ENCODE assay signal across 19 cellular contexts in the genomic region with DNA sequence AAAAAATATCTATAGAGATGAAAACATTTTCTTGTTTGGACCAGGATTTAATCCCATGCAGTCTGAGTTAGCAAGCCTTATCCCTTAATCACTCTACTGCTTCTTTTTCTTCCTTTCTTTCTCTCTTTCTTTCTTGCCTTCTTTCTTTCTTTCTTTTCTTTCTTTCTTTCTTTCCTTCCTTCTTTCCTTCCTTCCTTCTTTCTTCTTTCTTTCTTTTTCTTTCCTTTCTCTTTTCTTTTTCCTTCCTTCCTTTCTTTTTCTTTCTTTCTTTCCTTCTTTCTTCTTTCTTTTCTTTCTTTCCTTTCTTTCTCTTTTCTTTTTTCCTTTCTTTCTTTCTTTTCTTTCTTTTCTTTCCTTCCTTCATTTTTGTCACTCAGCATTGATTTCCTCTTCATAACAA.
A peak's percentile ranks its signal among the peaks of the same experiment; 100 is the strongest.
DNase-seq lines count a peak whose midpoint lies in the region; ATAC-seq and TF ChIP-seq lines count a peak whose summit lies in the region.
"Had no signal": no experiment of that assay in that cellular context is flagged by ENCODE, and none has a peak within 500 bp of the region (broad histone marks: within the 10 kb centered on the region; RNA-seq: fewer than 3 reads in every experiment).

No MANE protein-coding gene starts in this region.

- no peaks in the 10 kb centered on the region for H3K4me1 Mint-ChIP-seq in activated T-cell treated with anti-CD3 and anti-CD28 coated beads, Interleukin-2, amount 50 U/mL, for 72 hours (ENCODE audit: low read depth)
- no peaks in the 10 kb centered on the region for H3K4me1 Mint-ChIP-seq in CD4-positive, alpha-beta T cell (ENCODE audit: low read depth)
- H3K4me1 Mint-ChIP-seq in WTC11: peaks cover 10% of the 10 kb centered on the region
- H3K4me1 Mint-ChIP-seq: CD4-positive, alpha-beta memory T cell; GM23338 had no signal

- intact Hi-C loops in CD4-positive, alpha-beta T cell (cut with DNase I, micrococcal nuclease): no loop called here

- CTCF ChIA-PET in CD4-positive, alpha-beta T cell (lab: Charles Lee): no interaction called here
- CTCF ChIA-PET in WTC11 (lab: Charles Lee): no interaction called here

- TF ChIP-seq CTCF in CD4-positive, alpha-beta T cell (IDR thresholded peaks at IDR 0.05): peak; percentile 21
- TF ChIP-seq CTCF in WTC11 (IDR thresholded peaks at IDR 0.05): no peak

- H3K9me3 Mint-ChIP-seq in activated T-cell treated with anti-CD3 and anti-CD28 coated beads, Interleukin-2, amount 50 U/mL, for 72 hours: peaks cover 4 to 8% of the 10 kb centered on the region in 2 donors
- no peaks in the 10 kb centered on the region for H3K9me3 Mint-ChIP-seq in CD4-positive, alpha-beta T cell
- peaks cover 26% of the 10 kb centered on the region for H3K9me3 Mint-ChIP-seq in WTC11

- peaks cover 0 to 1% of the 10 kb centered on the region in 2 donors for H3K36me3 Mint-ChIP-seq in activated T-cell treated with anti-CD3 and anti-CD28 coated beads, Interleukin-2, amount 50 U/mL, for 72 hours (ENCODE audit: insufficient read depth in 2 of 2)
- no peaks in the 10 kb centered on the region for H3K36me3 Mint-ChIP-seq in CD4-positive, alpha-beta T cell (ENCODE audit: low read depth)
- H3K36me3 Mint-ChIP-seq in WTC11: peaks cover 29% of the 10 kb centered on the region
- H3K36me3 Mint-ChIP-seq: CD4-positive, alpha-beta memory T cell had no signal

- POLR2A ChIA-PET in CD4-positive, alpha-beta T cell (lab: Charles Lee): no interaction called here
- POLR2A ChIA-PET in WTC11 (lab: Charles Lee): no interaction called here

- H3K27ac ChIP-seq in CD4-positive, alpha-beta T cell (ENCODE audit: low read depth, low read length): no peak overlapping the region
- H3K27ac ChIP-seq: BLaER1, C4-2B had no signal

- no peak overlapping the region for H3K4me3 Mint-ChIP-seq in activated T-cell treated with anti-CD3 and anti-CD28 coated beads, Interleukin-2, amount 50 U/mL, for 72 hours
- no peak overlapping the region for H3K4me3 Mint-ChIP-seq in CD4-positive, alpha-beta T cell
- H3K4me3 Mint-ChIP-seq in WTC11: no peak overlapping the region
- H3K4me3 Mint-ChIP-seq: CD4-positive, alpha-beta memory T cell; GM23338; H9; HFFc6 had no signal

- no peaks in the 10 kb centered on the region for H3K27me3 ChIP-seq in CD4-positive, alpha-beta T cell (ENCODE audit: control insufficient read depth, insufficient read depth, low read length)
- H3K27me3 ChIP-seq: BLaER1 had no signal

- in situ Hi-C loops in G401 (cut with HindIII; ENCODE audit: low sequenced_read_pairs): no loop called here

- no peak for ATAC-seq in activated T-cell treated with anti-CD3 and anti-CD28 coated beads, Interleukin-2, amount 50 U/mL, for 72 hours (replicated peaks in 1 of 2)
- ATAC-seq in CD4-positive, alpha-beta T cell (ENCODE audit: poor library complexity): no peak
- ATAC-seq in WTC11: no peak
- no peak for ATAC-seq in HG03565 (IDR thresholded peaks at IDR 0.05; ENCODE audit: unreplicated experiment)
- ATAC-seq: GM12878, GM23338, HCT116 had no signal

- no peaks in the 10 kb centered on the region for H3K27me3 Mint-ChIP-seq in activated T-cell treated with anti-CD3 and anti-CD28 coated beads, Interleukin-2, amount 50 U/mL, for 72 hours (ENCODE audit: low read depth)
- no peaks in the 10 kb centered on the region for H3K27me3 Mint-ChIP-seq in CD4-positive, alpha-beta T cell
- H3K27me3 Mint-ChIP-seq in WTC11 (ENCODE audit: low read depth): no peaks in the 10 kb centered on the region
- H3K27me3 Mint-ChIP-seq: CD4-positive, alpha-beta memory T cell had no signal

- peak overlapping the region; percentile 70 for H3K27ac Mint-ChIP-seq in activated T-cell treated with anti-CD3 and anti-CD28 coated beads, Interleukin-2, amount 50 U/mL, for 72 hours
- H3K27ac Mint-ChIP-seq in CD4-positive, alpha-beta T cell: no peak overlapping the region
- no peak overlapping the region for H3K27ac Mint-ChIP-seq in WTC11
- H3K27ac Mint-ChIP-seq: CD4-positive, alpha-beta memory T cell; GM23338; HFFc6 had no signal

- no peaks in the 10 kb centered on the region for H3K9me3 ChIP-seq in CD4-positive, alpha-beta T cell (ENCODE audit: control insufficient read depth, low read length)

- no peak for DNase-seq in activated T-cell treated with anti-CD3 and anti-CD28 coated beads, Interleukin-2, amount 50 U/mL, for 72 hours
- DNase-seq in activated T-cell treated with anti-CD3 and anti-CD28 coated beads for 4 hours (no peak), WTC11 (ENCODE audit: low spot score) (no peak), G401 (ENCODE audit: low spot score) (no peak)
- DNase-seq in CD4-positive, alpha-beta T cell: no peak
- DNase-seq: Calu3; CD4-positive, alpha-beta memory T cell; COR-L47; DMS53; DND-41; GDM1; H9; HFFc6 had no signal

TF ChIP-seq in WTC11, 78 proteins besides CTCF, POLR2A, EP300 and RAD21:
- TF ChIP-seq ZNF532 (CRISPR knock-in tag; IDR thresholded peaks at IDR 0.05; ENCODE audit: borderline replicate concordance) (no peak), NR1H2 (CRISPR knock-in tag; IDR thresholded peaks at IDR 0.05) (no peak), SMAD4 (CRISPR knock-in tag; IDR thresholded peaks at IDR 0.05) (no peak), EMX1 (CRISPR knock-in tag; IDR thresholded peaks at IDR 0.05) (no peak), ESRRA (CRISPR knock-in tag; IDR thresholded peaks at IDR 0.05; ENCODE audit: borderline replicate concordance) (no peak), ZNF512 (CRISPR knock-in tag; IDR thresholded peaks at IDR 0.05; ENCODE audit: borderline replicate concordance) (peak; percentile 68; the same call in 1 of the 2 replicates), ZBTB21 (CRISPR knock-in tag; IDR thresholded peaks at IDR 0.05; ENCODE audit: borderline replicate concordance) (no peak)
- TF ChIP-seq, protein P1, sequence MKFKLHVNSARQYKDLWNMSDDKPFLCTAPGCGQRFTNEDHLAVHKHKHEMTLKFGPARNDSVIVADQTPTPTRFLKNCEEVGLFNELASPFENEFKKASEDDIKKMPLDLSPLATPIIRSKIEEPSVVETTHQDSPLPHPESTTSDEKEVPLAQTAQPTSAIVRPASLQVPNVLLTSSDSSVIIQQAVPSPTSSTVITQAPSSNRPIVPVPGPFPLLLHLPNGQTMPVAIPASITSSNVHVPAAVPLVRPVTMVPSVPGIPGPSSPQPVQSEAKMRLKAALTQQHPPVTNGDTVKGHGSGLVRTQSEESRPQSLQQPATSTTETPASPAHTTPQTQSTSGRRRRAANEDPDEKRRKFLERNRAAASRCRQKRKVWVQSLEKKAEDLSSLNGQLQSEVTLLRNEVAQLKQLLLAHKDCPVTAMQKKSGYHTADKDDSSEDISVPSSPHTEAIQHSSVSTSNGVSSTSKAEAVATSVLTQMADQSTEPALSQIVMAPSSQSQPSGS (CRISPR knock-in tag; IDR thresholded peaks at IDR 0.05; ENCODE audit: borderline replicate concordance, low read depth): no peak
